Comparison of ENCODE assay signal across 8 cellular contexts in the genomic region with DNA sequence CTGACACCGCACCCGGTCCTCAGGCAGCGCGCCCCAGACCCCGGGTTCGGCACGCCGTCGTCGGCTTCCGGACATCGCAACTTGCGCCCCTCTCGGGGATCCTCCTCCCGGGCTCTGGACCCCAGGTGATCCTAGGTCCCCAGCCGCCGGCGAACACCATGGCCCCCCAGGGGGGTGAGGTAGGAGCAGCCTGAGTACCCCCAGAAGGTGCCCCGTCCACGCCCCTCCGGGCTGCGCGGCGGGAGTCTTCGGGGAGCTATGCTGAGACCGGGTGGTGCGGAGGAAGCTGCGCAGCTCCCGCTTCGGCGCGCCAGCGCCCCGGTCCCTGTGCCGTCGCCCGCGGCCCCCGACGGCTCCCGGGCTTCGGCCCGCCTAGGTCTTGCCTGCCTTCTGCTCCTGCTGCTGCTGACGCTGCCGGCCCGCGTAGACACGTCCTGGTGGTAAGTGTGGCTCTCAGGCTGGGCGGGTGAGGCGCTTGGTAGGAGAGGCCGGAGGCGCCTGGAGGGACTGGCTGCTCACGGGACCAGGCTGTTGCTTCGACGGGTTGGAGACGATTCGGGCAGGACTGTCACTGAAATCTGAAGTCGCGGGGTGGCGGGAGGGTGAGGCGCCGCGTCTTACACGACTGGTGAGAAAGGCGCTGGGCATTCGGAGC. TPM values are rescaled to one million over a fixed set of nuclear protein-coding genes. Genes with fewer than 3 reads are reported as not detected.
DNase-seq lines count a peak whose midpoint lies in the region; ATAC-seq, FAIRE-seq and TF ChIP-seq lines count a peak whose summit lies in the region.

No MANE protein-coding gene starts in this region.

- no peaks in the 10 kb centered on the region for H3K9me3 Mint-ChIP-seq in activated naive CD4-positive, alpha-beta T cell treated with anti-CD3 and anti-CD28 coated beads, Interleukin-2, amount 50 U/mL, for 24 hours

- peaks cover 17% of the 10 kb centered on the region for H3K4me1 Mint-ChIP-seq in activated naive CD4-positive, alpha-beta T cell treated with anti-CD3 and anti-CD28 coated beads, Interleukin-2, amount 50 U/mL, for 24 hours

- H3K27ac ChIP-seq in BLaER1 (no peak overlapping the region), small intestine (ENCODE audit: low read depth in 1 of 2, low read length in 1 of 2) (peak overlapping the region in 1 of 2 donors; percentile 41), WERI-Rb-1 (no peak overlapping the region)

- H4K20me1 ChIP-seq in BLaER1: peaks cover 11% of the 10 kb centered on the region; the same call in 1 of the 2 replicates

- H3K27me3 ChIP-seq in BLaER1 (peaks cover 52% of the 10 kb centered on the region), small intestine (ENCODE audit: control insufficient read depth in 2 of 2, insufficient read depth in 2 of 2, low read length in 2 of 2) (no peaks in the 10 kb centered on the region), WERI-Rb-1 (ENCODE audit: insufficient read depth, low read depth, severe bottlenecking) (no peaks in the 10 kb centered on the region)

- ATAC-seq in HG02938 (IDR thresholded peaks at IDR 0.05; ENCODE audit: unreplicated experiment): peak; percentile 17

- no peak for FAIRE-seq in small intestine (lab: Jason Lieb, UNC)

- peak overlapping the region; percentile 53 for H3K4me3 Mint-ChIP-seq in activated naive CD4-positive, alpha-beta T cell treated with anti-CD3 and anti-CD28 coated beads, Interleukin-2, amount 50 U/mL, for 24 hours

- H3K36me3 ChIP-seq in BLaER1 (no peaks in the 10 kb centered on the region), small intestine (ENCODE audit: control insufficient read depth in 2 of 2, insufficient read depth in 2 of 2, low read length in 2 of 2) (no peaks in the 10 kb centered on the region), WERI-Rb-1 (no peaks in the 10 kb centered on the region)

- TF ChIP-seq CTCF in WERI-Rb-1 (IDR thresholded peaks at IDR 0.05; ENCODE audit: low read depth, low read length): no peak

- H3K27ac Mint-ChIP-seq in activated naive CD4-positive, alpha-beta T cell treated with anti-CD3 and anti-CD28 coated beads, Interleukin-2, amount 50 U/mL, for 24 hours: no peak overlapping the region

- peaks cover 10% of the 10 kb centered on the region for H3K9me3 ChIP-seq in BLaER1
- no peaks in the 10 kb centered on the region for H3K9me3 ChIP-seq in small intestine (ENCODE audit: control insufficient read depth, low read depth)
- no peaks in the 10 kb centered on the region for H3K9me3 ChIP-seq in WERI-Rb-1 (ENCODE audit: severe bottlenecking)

- H3K4me2 ChIP-seq in BLaER1: peak overlapping the region; percentile 92

- DNase-seq in small intestine: peak; percentile 24
- no peak for DNase-seq in WERI-Rb-1
- no peak for DNase-seq in NCI-H187 treated with DMSO at 0.1 percent for 48 hours (lab: John Stamatoyannopoulos, UW)
- no peak for DNase-seq in NCI-H2081 (lab: John Stamatoyannopoulos, UW)

- H3K27me3 Mint-ChIP-seq in activated naive CD4-positive, alpha-beta T cell treated with anti-CD3 and anti-CD28 coated beads, Interleukin-2, amount 50 U/mL, for 24 hours: peaks cover 9% of the 10 kb centered on the region

- H3K4me1 ChIP-seq in BLaER1 (peaks cover 40% of the 10 kb centered on the region), small intestine (ENCODE audit: control insufficient read depth in 2 of 2, insufficient read depth in 1 of 2, low read depth in 1 of 2, low read length in 1 of 2) (no peaks in the 10 kb centered on the region)

- 6 to 7% (median 7%) methylated on average over 54 to 66 of the region's 66 CpGs for WGBS in small intestine, 3 donors

- no peak overlapping the region for H3K9ac ChIP-seq in BLaER1

- H3K4me3 ChIP-seq in BLaER1: peak overlapping the region; percentile 68
- peak overlapping the region; percentile 56 for H3K4me3 ChIP-seq in iPS-11a (ENCODE audit: low read depth, low read length)
- H3K4me3 ChIP-seq in small intestine (ENCODE audit: low read depth in 1 of 2, low read length in 2 of 2): peak overlapping the region; percentile 45 to 52
- H3K4me3 ChIP-seq in WERI-Rb-1 (ENCODE audit: low read depth, low read length): no peak overlapping the region

- H3K36me3 Mint-ChIP-seq in activated naive CD4-positive, alpha-beta T cell treated with anti-CD3 and anti-CD28 coated beads, Interleukin-2, amount 50 U/mL, for 24 hours: no peaks in the 10 kb centered on the region

RNA-seq across cellular contexts. Expression of gene WNT2B, which starts 0.4 kb away (rescaled TPM):
- 1 to 10 TPM; 1.6 to 3.6 (median 3.6) TPM for polyA plus RNA-seq in small intestine
